In genomic region chr13:100722517-100722916, GRCh38 we compare ENCODE assay signal across 2 cellular contexts.
TF ChIP-seq lines count a peak whose summit lies in the region.

No MANE protein-coding gene starts in this region.

TF ChIP-seq in HCT116, 20 proteins besides CTCF, POLR2A, EP300 and RAD21 (continued from another document):
- TF ChIP-seq POLR2AphosphoS5 (IDR thresholded peaks at IDR 0.05; ENCODE audit: low read depth, low read length) (no peak), ZBTB33 (IDR thresholded peaks at IDR 0.05; ENCODE audit: extremely low read depth, insufficient replicate concordance, low read length) (no peak), YY1 (IDR thresholded peaks at IDR 0.05; ENCODE audit: extremely low read depth, insufficient replicate concordance, low read depth, low read length) (no peak), EGR1 (IDR thresholded peaks at IDR 0.05; ENCODE audit: low read depth) (no peak), SRF (IDR thresholded peaks at IDR 0.05; ENCODE audit: low read depth) (no peak), ZFX (IDR thresholded peaks at IDR 0.05) (no peak), JUND (IDR thresholded peaks at IDR 0.05) (no peak), SIN3A (IDR thresholded peaks at IDR 0.05; ENCODE audit: low read depth) (no peak), CBX3 (IDR thresholded peaks at IDR 0.05; ENCODE audit: low read depth) (no peak), SP1 (IDR thresholded peaks at IDR 0.05; ENCODE audit: low read depth) (no peak), CEBPB (IDR thresholded peaks at IDR 0.05; ENCODE audit: low read depth) (no peak), TCF7L2 (IDR thresholded peaks at IDR 0.05; ENCODE audit: borderline replicate concordance, extremely low read depth, insufficient read depth, insufficient read length) (no peak), REST (IDR thresholded peaks at IDR 0.05; ENCODE audit: low read depth) (no peak), ATF3 (IDR thresholded peaks at IDR 0.05) (no peak), ZNF274 (IDR thresholded peaks at IDR 0.05; ENCODE audit: low read depth, low read length) (no peak)

TF ChIP-seq in GM12878, 131 proteins besides CTCF, POLR2A, EP300 and RAD21 (continued from another document):
- TF ChIP-seq ZBTB4 (CRISPR knock-in tag; IDR thresholded peaks at IDR 0.05) (no peak), NFXL1 (IDR thresholded peaks at IDR 0.05; ENCODE audit: borderline replicate concordance) (no peak), NFIC (IDR thresholded peaks at IDR 0.05; ENCODE audit: low read depth, low read length) (no peak), MYB (IDR thresholded peaks at IDR 0.05; ENCODE audit: borderline replicate concordance, low read depth, low read length) (no peak), HDGF (IDR thresholded peaks at IDR 0.05) (no peak), CREM (IDR thresholded peaks at IDR 0.05; ENCODE audit: low read depth) (no peak), E4F1 (IDR thresholded peaks at IDR 0.05; ENCODE audit: borderline replicate concordance, partially characterized antibody) (no peak), LARP7 (IDR thresholded peaks at IDR 0.05) (no peak), ZNF217 (IDR thresholded peaks at IDR 0.05) (no peak), IKZF2 (IDR thresholded peaks at IDR 0.05) (no peak), KDM1A (IDR thresholded peaks at IDR 0.05; ENCODE audit: borderline replicate concordance) (no peak), DPF2 (IDR thresholded peaks at IDR 0.05) (no peak), SIX5 (IDR thresholded peaks at IDR 0.05; ENCODE audit: low read depth, low read length, severe bottlenecking) (no peak)
